In genomic region chr5:145101246-145101645, GRCh38 we compare ENCODE assay signal across 15 cellular contexts.
DNase-seq lines count a peak whose midpoint lies in the region; ATAC-seq, FAIRE-seq and TF ChIP-seq lines count a peak whose summit lies in the region.
"Had no signal": no experiment of that assay in that cellular context is flagged by ENCODE, and none has a peak within 500 bp of the region (broad histone marks: within the 10 kb centered on the region; RNA-seq: fewer than 3 reads in every experiment).

No MANE protein-coding gene starts in this region.

- CTCF ChIA-PET in SK-N-SH (lab: Yijun Ruan, JAX): interaction anchor here (1.2 kb wide), 1 partner anchor 16 kb away, joined by 4 read pairs; no protein-coding TSS in a partner anchor
- CTCF ChIA-PET in CD4-positive, alpha-beta T cell (lab: Charles Lee): no interaction called here

- H3K36me3 ChIP-seq in SK-N-SH (replicated peaks in 1 of 2; ENCODE audit: control insufficient read depth in 1 of 2, insufficient read depth in 2 of 2, low read length in 1 of 2) (no peaks in the 10 kb centered on the region), OCI-LY1 (ENCODE audit: insufficient read depth, low read length) (no peaks in the 10 kb centered on the region)
- H3K36me3 ChIP-seq: BE2C, cardiac muscle cell, stomach had no signal

- POLR2A ChIA-PET in SK-N-SH (lab: Yijun Ruan, JAX): no interaction called here
- POLR2A ChIA-PET in CD4-positive, alpha-beta T cell (lab: Charles Lee): no interaction called here

- no peak for ATAC-seq in SK-N-SH treated with all-trans-retinoic acid at 6 μM for 48 hours
- ATAC-seq in HG02870 (IDR thresholded peaks at IDR 0.05; ENCODE audit: unreplicated experiment): no peak
- no peak for ATAC-seq in CD4-positive, alpha-beta T cell (ENCODE audit: poor library complexity)
- ATAC-seq: activated CD8-positive, alpha-beta memory T cell treated with anti-CD3 and anti-CD28 coated beads, Interleukin-2, amount 10 ng/mL, durations not matched to agents 7 days and 5 days; T-cell had no signal

- no peaks in the 10 kb centered on the region for H3F3A ChIP-seq in SK-N-SH (replicated peaks; ENCODE audit: insufficient read depth)
- H3F3A ChIP-seq in OCI-LY1 (ENCODE audit: insufficient read depth, low read length): no peaks in the 10 kb centered on the region

- no peak overlapping the region for H2AFZ ChIP-seq in SK-N-SH (ENCODE audit: low read depth)
- H2AFZ ChIP-seq in OCI-LY1 (ENCODE audit: low read length): no peak overlapping the region

- no peaks in the 10 kb centered on the region for H3K79me2 ChIP-seq in SK-N-SH (ENCODE audit: insufficient read depth)
- H3K79me2 ChIP-seq in OCI-LY1 (ENCODE audit: insufficient read depth, low read length): no peaks in the 10 kb centered on the region

- H3K9me3 ChIP-seq in SK-N-SH (no peaks in the 10 kb centered on the region), OCI-LY1 (ENCODE audit: low read length) (no peaks in the 10 kb centered on the region)
- H3K9me3 ChIP-seq in CD4-positive, alpha-beta T cell (ENCODE audit: control insufficient read depth, low read length): no peaks in the 10 kb centered on the region
- H3K9me3 ChIP-seq: BE2C had no signal

- no peak overlapping the region for H3K9ac ChIP-seq in SK-N-SH
- H3K9ac ChIP-seq in OCI-LY1 (ENCODE audit: low read length): no peak overlapping the region

- no peak for TF ChIP-seq EP300 in SK-N-SH (IDR thresholded peaks at IDR 0.05; ENCODE audit: borderline replicate concordance in 1 of 2, low read depth in 1 of 2, low read length in 1 of 2)

- H3K27ac ChIP-seq in SK-N-SH (ENCODE audit: low read depth in 2 of 2, low read length in 1 of 2) (no peak overlapping the region), OCI-LY1 (ENCODE audit: low read depth, low read length, poor library complexity, severe bottlenecking) (no peak overlapping the region)
- no peak overlapping the region for H3K27ac ChIP-seq in CD4-positive, alpha-beta T cell (ENCODE audit: low read depth, low read length)
- H3K27ac ChIP-seq: cardiac muscle cell, stomach had no signal

- no peaks in the 10 kb centered on the region for H3K4me1 Mint-ChIP-seq in CD4-positive, alpha-beta T cell (ENCODE audit: low read depth)
- H3K4me1 Mint-ChIP-seq: activated CD8-positive, alpha-beta memory T cell treated with anti-CD3 and anti-CD28 coated beads, Interleukin-2, amount 10 ng/mL, durations not matched to agents 7 days and 5 days; T-cell had no signal

- no peak for FAIRE-seq in urothelium cell line (lab: Jason Lieb, UNC)
- FAIRE-seq: GM18507 had no signal

- H3K27me3 Mint-ChIP-seq in CD4-positive, alpha-beta T cell: no peaks in the 10 kb centered on the region
- H3K27me3 Mint-ChIP-seq: activated CD8-positive, alpha-beta memory T cell treated with anti-CD3 and anti-CD28 coated beads, Interleukin-2, amount 10 ng/mL, durations not matched to agents 7 days and 5 days; T-cell had no signal

- TF ChIP-seq CTCF in SK-N-SH (IDR thresholded peaks at IDR 0.05) (peak; percentile 54), OCI-LY1 (IDR thresholded peaks at IDR 0.05; ENCODE audit: low read length) (peak; percentile 60), epithelial cell of esophagus (IDR thresholded peaks at IDR 0.05; ENCODE audit: insufficient read depth, low read depth, low read length, missing control alignments) (peak; percentile 44)
- TF ChIP-seq CTCF in CD4-positive, alpha-beta T cell (IDR thresholded peaks at IDR 0.05): no peak

- TF ChIP-seq RAD21 in SK-N-SH (IDR thresholded peaks at IDR 0.05; ENCODE audit: low read length): peak; percentile 60

- H3K4me2 ChIP-seq in SK-N-SH: no peak overlapping the region
- no peak overlapping the region for H3K4me2 ChIP-seq in OCI-LY1 (ENCODE audit: low read length)

- no peaks in the 10 kb centered on the region for H3K9me2 ChIP-seq in SK-N-SH
- H3K9me2 ChIP-seq in OCI-LY1 (ENCODE audit: low read depth, low read length): no peaks in the 10 kb centered on the region

- intact Hi-C loops in CD4-positive, alpha-beta T cell (cut with DNase I, micrococcal nuclease): no loop called here

- H3K4me3 Mint-ChIP-seq in CD4-positive, alpha-beta T cell: no peak overlapping the region
- H3K4me3 Mint-ChIP-seq: activated CD8-positive, alpha-beta memory T cell treated with anti-CD3 and anti-CD28 coated beads, Interleukin-2, amount 10 ng/mL, durations not matched to agents 7 days and 5 days; T-cell had no signal

- DNase-seq in SK-N-SH: no peak
- peak; percentile 8 for DNase-seq in epithelial cell of esophagus (ENCODE audit: low read depth)
- peak; percentile 8 for DNase-seq in urothelium cell line (ENCODE audit: low spot score)
- DNase-seq in HuH-7.5 (ENCODE audit: low spot score): no peak
- no peak for DNase-seq in CD4-positive, alpha-beta T cell
- DNase-seq: activated CD8-positive, alpha-beta memory T cell treated with anti-CD3 and anti-CD28 coated beads, Interleukin-2, amount 10 ng/mL, durations not matched to agents 7 days and 5 days; BE2C; NCI-H446; stomach; T-cell had no signal

- no peak overlapping the region for H3K27ac Mint-ChIP-seq in CD4-positive, alpha-beta T cell
- H3K27ac Mint-ChIP-seq: activated CD8-positive, alpha-beta memory T cell treated with anti-CD3 and anti-CD28 coated beads, Interleukin-2, amount 10 ng/mL, durations not matched to agents 7 days and 5 days; T-cell had no signal

- H3K9me3 Mint-ChIP-seq in CD4-positive, alpha-beta T cell: no peaks in the 10 kb centered on the region

- H3K27me3 ChIP-seq in SK-N-SH (ENCODE audit: insufficient read depth) (no peaks in the 10 kb centered on the region), OCI-LY1 (ENCODE audit: insufficient read depth, low read length) (no peaks in the 10 kb centered on the region)
- no peaks in the 10 kb centered on the region for H3K27me3 ChIP-seq in CD4-positive, alpha-beta T cell (ENCODE audit: control insufficient read depth, insufficient read depth, low read length)
- H3K27me3 ChIP-seq: BE2C, cardiac muscle cell, stomach had no signal

- WGBS in SK-N-SH (ENCODE audit: low lambda C conversion rate): 60% methylated on average over 3 of the region's 3 CpGs

- H3K4me3 ChIP-seq in SK-N-SH (ENCODE audit: low read depth in 2 of 2, low read length in 1 of 2) (no peak overlapping the region), OCI-LY1 (ENCODE audit: low read depth, low read length, poor library complexity, severe bottlenecking) (no peak overlapping the region), epithelial cell of esophagus (ENCODE audit: low read length) (no peak overlapping the region)
- H3K4me3 ChIP-seq: cardiac muscle cell, stomach had no signal

- H3K36me3 Mint-ChIP-seq in CD4-positive, alpha-beta T cell (ENCODE audit: low read depth): no peaks in the 10 kb centered on the region
- H3K36me3 Mint-ChIP-seq: activated CD8-positive, alpha-beta memory T cell treated with anti-CD3 and anti-CD28 coated beads, Interleukin-2, amount 10 ng/mL, durations not matched to agents 7 days and 5 days; T-cell had no signal

- H3K4me1 ChIP-seq in SK-N-SH (ENCODE audit: control insufficient read depth in 1 of 2, insufficient read depth in 2 of 2, low read depth in 1 of 2, low read length in 1 of 2): no peaks in the 10 kb centered on the region
- no peaks in the 10 kb centered on the region for H3K4me1 ChIP-seq in OCI-LY1 (ENCODE audit: insufficient read depth, low read length, severe bottlenecking)
- H3K4me1 ChIP-seq: BE2C, stomach had no signal

- no peaks in the 10 kb centered on the region for H4K20me1 ChIP-seq in SK-N-SH (ENCODE audit: insufficient read depth)
- no peaks in the 10 kb centered on the region for H4K20me1 ChIP-seq in OCI-LY1 (ENCODE audit: insufficient read depth, low read length)

TF ChIP-seq in SK-N-SH, 30 proteins besides CTCF, POLR2A, EP300 and RAD21 (continues in another document):
- no peak for TF ChIP-seq GABPA (IDR thresholded peaks at IDR 0.05; ENCODE audit: low read depth)
- TF ChIP-seq FOXM1 (IDR thresholded peaks at IDR 0.05; ENCODE audit: low read depth): no peak
- TF ChIP-seq TEAD4 (IDR thresholded peaks at IDR 0.05; ENCODE audit: borderline replicate concordance, insufficient read depth): no peak
- TF ChIP-seq, protein P1, sequence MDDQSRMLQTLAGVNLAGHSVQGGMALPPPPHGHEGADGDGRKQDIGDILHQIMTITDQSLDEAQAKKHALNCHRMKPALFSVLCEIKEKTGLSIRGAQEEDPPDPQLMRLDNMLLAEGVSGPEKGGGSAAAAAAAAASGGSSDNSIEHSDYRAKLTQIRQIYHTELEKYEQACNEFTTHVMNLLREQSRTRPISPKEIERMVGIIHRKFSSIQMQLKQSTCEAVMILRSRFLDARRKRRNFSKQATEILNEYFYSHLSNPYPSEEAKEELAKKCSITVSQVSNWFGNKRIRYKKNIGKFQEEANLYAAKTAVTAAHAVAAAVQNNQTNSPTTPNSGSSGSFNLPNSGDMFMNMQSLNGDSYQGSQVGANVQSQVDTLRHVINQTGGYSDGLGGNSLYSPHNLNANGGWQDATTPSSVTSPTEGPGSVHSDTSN (IDR thresholded peaks at IDR 0.05): no peak
- TF ChIP-seq NFIC (IDR thresholded peaks at IDR 0.05; ENCODE audit: borderline replicate concordance): no peak
- TF ChIP-seq TAF1 (IDR thresholded peaks at IDR 0.05; ENCODE audit: borderline replicate concordance, low read depth, low read length): no peak
- no peak for TF ChIP-seq ELF1 (IDR thresholded peaks at IDR 0.05)
- no peak for TF ChIP-seq RFX5 (IDR thresholded peaks at IDR 0.05; ENCODE audit: low read length)
- TF ChIP-seq YY1 (IDR thresholded peaks at IDR 0.05; ENCODE audit: low read depth): no peak
- no peak for TF ChIP-seq TCF12 (IDR thresholded peaks at IDR 0.05)

TF ChIP-seq in SK-N-SH treated with all-trans-retinoic acid at 6 μM for 48 hours, 23 proteins besides CTCF, POLR2A, EP300 and RAD21 (continues in another document):
- no peak for TF ChIP-seq PATZ1 (CRISPR knock-in tag; IDR thresholded peaks at IDR 0.05; ENCODE audit: borderline replicate concordance)

Comparison
In these comparisons a context has a peak if more than half of its experiments do, and no peak if none do; other contexts are left out.
1. DNase-seq: peak in epithelial cell of esophagus (single experiment) and urothelium cell line (single experiment); none in SK-N-SH (single experiment), HuH-7.5 (single experiment) and CD4-positive, alpha-beta T cell (0 of 10).